In genomic region chr5:136891175-136891574, GRCh38 we compare ENCODE assay signal across 16 cellular contexts.
"Had no signal": no experiment of that assay in that cellular context is flagged by ENCODE, and none has a peak within 500 bp of the region (broad histone marks: within the 10 kb centered on the region; RNA-seq: fewer than 3 reads in every experiment).

No MANE protein-coding gene starts in this region.

- H3K4me1 ChIP-seq: psoas muscle, suprapubic skin had no signal

- ATAC-seq: activated CD4-positive, CD25-positive, alpha-beta regulatory T cell treated with anti-CD3 and anti-CD28 coated beads, Interleukin-2, amount 50 U/mL, for 24 hours; naive thymus-derived CD8-positive, alpha-beta T cell; psoas muscle; sciatic nerve; T-cell had no signal

- H3K27ac ChIP-seq: coronary artery, left ventricle myocardium inferior, psoas muscle, suprapubic skin had no signal

- H3K4me3 ChIP-seq: coronary artery, left ventricle myocardium inferior, psoas muscle, suprapubic skin had no signal

- H3K36me3 ChIP-seq: left ventricle myocardium inferior, suprapubic skin had no signal

- H3K9me3 ChIP-seq: left ventricle myocardium inferior, psoas muscle, suprapubic skin had no signal

- DNase-seq: activated CD4-positive, alpha-beta T cell treated with anti-CD3 and anti-CD28 coated beads, Interleukin-2, amount 50 U/mL, for 1 hour; activated CD8-positive, alpha-beta memory T cell treated with anti-CD3 and anti-CD28 coated beads for 24 hours; activated gamma-delta T cell treated with Interleukin-2 at 50 U/mL for 16 hours; amniotic stem cell; central memory CD4-positive, alpha-beta T cell; effector CD8-positive, alpha-beta T cell; kidney; left ventricle myocardium inferior; naive thymus-derived CD8-positive, alpha-beta T cell; psoas muscle; T-cell; T-helper 9 cell had no signal
